In the genomic region with DNA sequence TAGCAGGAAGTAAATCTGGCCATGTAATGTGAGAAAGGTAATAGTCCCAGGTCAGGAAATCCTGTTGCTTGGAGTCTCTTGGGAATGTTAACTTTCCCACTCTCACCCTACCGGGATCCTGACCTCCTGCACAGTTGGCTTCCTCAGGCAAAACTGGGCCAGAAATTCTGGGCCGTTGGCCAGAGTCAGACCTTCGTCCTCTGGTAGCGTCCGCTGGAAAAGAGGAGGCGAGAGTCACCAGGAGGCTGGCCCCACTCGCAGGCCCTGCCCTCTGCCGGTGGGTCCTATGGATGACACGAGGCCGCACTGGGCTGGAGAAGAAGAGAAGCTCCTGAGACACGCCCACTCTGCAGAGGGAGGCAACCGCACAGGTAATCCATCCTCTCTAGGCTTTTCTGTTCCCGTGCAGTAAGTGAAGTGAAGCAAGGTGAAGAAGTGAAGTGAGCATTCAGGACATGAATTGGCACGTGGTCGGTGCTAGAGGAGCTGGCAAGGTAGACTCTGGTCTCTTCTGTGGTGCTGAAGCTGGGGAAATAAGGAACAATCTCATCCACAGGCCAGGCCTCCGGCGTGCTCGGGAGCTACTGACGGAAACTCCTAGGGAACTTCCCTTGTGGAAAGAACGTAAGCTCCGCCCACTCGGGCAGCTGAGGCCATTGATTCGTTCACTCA, we compare ENCODE assay signal across 8 cellular contexts.
DNase-seq lines count a peak whose midpoint lies in the region; ATAC-seq, FAIRE-seq and TF ChIP-seq lines count a peak whose summit lies in the region.

No MANE protein-coding gene starts in this region.

- 10 to 14% methylated on average over 23 of the region's 23 CpGs for WGBS in tibial nerve, 2 donors

- no peak for TF ChIP-seq POLR2A in Peyer's patch (IDR thresholded peaks at IDR 0.05)
- no peak for TF ChIP-seq POLR2A in tibial nerve (IDR thresholded peaks at IDR 0.05)

- peak overlapping the region; percentile 64 for H3K27ac Mint-ChIP-seq in endothelial cell (ENCODE audit: unreplicated experiment)

- DNase-seq in COLO668 (lab: John Stamatoyannopoulos, UW; ENCODE audit: unreplicated experiment) = peak; percentile 89
- peak; percentile 35 to 83 (median 80) for DNase-seq in Peyer's patch
- DNase-seq in endothelial cell (ENCODE audit: low spot score) = peak; percentile 76
- DNase-seq in lung microvascular endothelial cell (ENCODE audit: low read depth in 2 of 2) = peak; percentile 96 to 99
- peak; percentile 53 to 59 for DNase-seq in tibial nerve (ENCODE audit: low spot score in 2 of 2)
- no peak for DNase-seq in SW 1271 (lab: John Stamatoyannopoulos, UW)
- DNase-seq in GM19239 (ENCODE audit: insufficient read length, low spot score) = no peak

- peak; percentile 57 to 83 for TF ChIP-seq EP300 in tibial nerve (IDR thresholded peaks at IDR 0.05)

- no peaks in the 10 kb centered on the region for H3K9me3 Mint-ChIP-seq in endothelial cell (ENCODE audit: unreplicated experiment)

- peaks cover 40% of the 10 kb centered on the region for H3K4me1 Mint-ChIP-seq in endothelial cell (ENCODE audit: unreplicated experiment)

- H3K27ac ChIP-seq in Peyer's patch = no peak overlapping the region
- H3K27ac ChIP-seq in tibial nerve = peak overlapping the region in 1 of 4 donors; percentile 29

- H3K27me3 Mint-ChIP-seq in endothelial cell (ENCODE audit: unreplicated experiment) = peaks cover 9% of the 10 kb centered on the region

- no peaks in the 10 kb centered on the region for H3K9me3 ChIP-seq in Peyer's patch
- H3K9me3 ChIP-seq in tibial nerve = no peaks in the 10 kb centered on the region

- no peak overlapping the region for H3K4me3 Mint-ChIP-seq in endothelial cell (ENCODE audit: unreplicated experiment)

- peak in 5 of 6 experiments; percentile 27 to 65 (median 60) for TF ChIP-seq CTCF in Peyer's patch (IDR thresholded peaks at IDR 0.05)
- peak; percentile 56 for TF ChIP-seq CTCF in endothelial cell (IDR thresholded peaks at IDR 0.05; ENCODE audit: unreplicated experiment)
- peak; percentile 26 to 68 (median 42) for TF ChIP-seq CTCF in tibial nerve (IDR thresholded peaks at IDR 0.05)

- peak; percentile 61 for ATAC-seq in HG03095 (IDR thresholded peaks at IDR 0.05; ENCODE audit: unreplicated experiment)

- H3K36me3 ChIP-seq in Peyer's patch (no peaks in the 10 kb centered on the region), tibial nerve (no peaks in the 10 kb centered on the region)

- FAIRE-seq in GM19239 (lab: Jason Lieb, UNC) = no peak

- H3K27me3 ChIP-seq in Peyer's patch = no peaks in the 10 kb centered on the region
- H3K27me3 ChIP-seq in tibial nerve = peaks cover 0 to 3% of the 10 kb centered on the region in 2 donors

- H3K4me3 ChIP-seq in Peyer's patch (no peak overlapping the region), tibial nerve (no peak overlapping the region)

- H3K4me1 ChIP-seq in Peyer's patch (peaks cover 0 to 10% (median 0%) of the 10 kb centered on the region in 4 donors), tibial nerve (peaks cover 0 to 35% (median 6%) of the 10 kb centered on the region in 4 donors)

- no peaks in the 10 kb centered on the region for H3K36me3 Mint-ChIP-seq in endothelial cell (ENCODE audit: low read depth, unreplicated experiment)

Comparison
In these comparisons a context has a peak if more than half of its experiments do, and no peak if none do; other contexts are left out.
1. DNase-seq: peak in COLO668 (single experiment), Peyer's patch (3 of 3), endothelial cell (single experiment), lung microvascular endothelial cell (2 of 2) and tibial nerve (2 of 2); none in SW 1271 (0 of 2) and GM19239 (single experiment).
2. Peak in every context shown above with its lines, with median percentiles within 50 percentile points of each other: CTCF ChIP-seq.